1 cellular context compared by ENCODE assay signal in the genomic region with DNA sequence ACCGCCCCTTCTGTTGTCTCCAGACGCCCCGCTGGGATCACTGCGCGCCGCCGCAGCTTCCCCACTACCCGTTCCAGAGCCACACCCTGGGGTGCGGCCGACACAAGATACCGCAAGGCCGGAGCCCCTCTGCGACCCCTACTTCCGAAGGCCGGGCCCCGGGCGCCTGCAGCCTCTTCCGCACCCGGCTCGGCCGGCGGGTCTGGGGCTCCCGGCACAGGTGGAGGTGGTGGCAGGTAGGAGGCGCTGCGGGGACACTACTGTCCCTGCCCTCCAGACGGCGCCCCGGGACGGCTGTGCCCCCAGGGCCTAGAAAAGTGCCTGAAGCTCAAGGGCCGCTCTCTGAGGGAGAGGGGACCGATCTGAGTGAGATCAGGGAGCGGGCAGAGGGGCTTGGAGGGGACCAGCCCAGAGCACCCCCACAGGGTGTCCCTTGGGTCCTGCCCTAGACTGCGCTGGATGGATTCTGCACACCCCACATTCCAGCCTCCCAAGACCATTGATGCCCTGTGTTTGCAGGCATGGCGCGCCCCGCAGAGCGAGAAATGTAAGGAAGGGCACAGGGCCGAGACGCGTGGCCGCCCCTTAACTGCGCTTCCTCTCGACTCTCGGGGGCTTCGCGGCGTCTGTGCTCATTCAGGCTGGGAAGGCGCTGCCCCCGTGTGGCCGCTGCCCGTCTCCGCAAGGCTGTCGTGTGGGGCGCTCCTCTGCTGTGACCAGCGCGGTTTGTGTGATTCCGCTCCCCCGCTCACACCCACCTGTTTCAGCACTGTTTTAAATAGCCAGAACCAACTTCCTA.
A peak's percentile ranks its signal among the peaks of the same experiment; 100 is the strongest.
TF ChIP-seq lines count a peak whose summit lies in the region.

No MANE protein-coding gene starts in this region.

TF ChIP-seq in HepG2, 621 proteins besides CTCF, POLR2A, EP300 and RAD21 (continued from another document and continues in another):
- TF ChIP-seq, protein P1, sequence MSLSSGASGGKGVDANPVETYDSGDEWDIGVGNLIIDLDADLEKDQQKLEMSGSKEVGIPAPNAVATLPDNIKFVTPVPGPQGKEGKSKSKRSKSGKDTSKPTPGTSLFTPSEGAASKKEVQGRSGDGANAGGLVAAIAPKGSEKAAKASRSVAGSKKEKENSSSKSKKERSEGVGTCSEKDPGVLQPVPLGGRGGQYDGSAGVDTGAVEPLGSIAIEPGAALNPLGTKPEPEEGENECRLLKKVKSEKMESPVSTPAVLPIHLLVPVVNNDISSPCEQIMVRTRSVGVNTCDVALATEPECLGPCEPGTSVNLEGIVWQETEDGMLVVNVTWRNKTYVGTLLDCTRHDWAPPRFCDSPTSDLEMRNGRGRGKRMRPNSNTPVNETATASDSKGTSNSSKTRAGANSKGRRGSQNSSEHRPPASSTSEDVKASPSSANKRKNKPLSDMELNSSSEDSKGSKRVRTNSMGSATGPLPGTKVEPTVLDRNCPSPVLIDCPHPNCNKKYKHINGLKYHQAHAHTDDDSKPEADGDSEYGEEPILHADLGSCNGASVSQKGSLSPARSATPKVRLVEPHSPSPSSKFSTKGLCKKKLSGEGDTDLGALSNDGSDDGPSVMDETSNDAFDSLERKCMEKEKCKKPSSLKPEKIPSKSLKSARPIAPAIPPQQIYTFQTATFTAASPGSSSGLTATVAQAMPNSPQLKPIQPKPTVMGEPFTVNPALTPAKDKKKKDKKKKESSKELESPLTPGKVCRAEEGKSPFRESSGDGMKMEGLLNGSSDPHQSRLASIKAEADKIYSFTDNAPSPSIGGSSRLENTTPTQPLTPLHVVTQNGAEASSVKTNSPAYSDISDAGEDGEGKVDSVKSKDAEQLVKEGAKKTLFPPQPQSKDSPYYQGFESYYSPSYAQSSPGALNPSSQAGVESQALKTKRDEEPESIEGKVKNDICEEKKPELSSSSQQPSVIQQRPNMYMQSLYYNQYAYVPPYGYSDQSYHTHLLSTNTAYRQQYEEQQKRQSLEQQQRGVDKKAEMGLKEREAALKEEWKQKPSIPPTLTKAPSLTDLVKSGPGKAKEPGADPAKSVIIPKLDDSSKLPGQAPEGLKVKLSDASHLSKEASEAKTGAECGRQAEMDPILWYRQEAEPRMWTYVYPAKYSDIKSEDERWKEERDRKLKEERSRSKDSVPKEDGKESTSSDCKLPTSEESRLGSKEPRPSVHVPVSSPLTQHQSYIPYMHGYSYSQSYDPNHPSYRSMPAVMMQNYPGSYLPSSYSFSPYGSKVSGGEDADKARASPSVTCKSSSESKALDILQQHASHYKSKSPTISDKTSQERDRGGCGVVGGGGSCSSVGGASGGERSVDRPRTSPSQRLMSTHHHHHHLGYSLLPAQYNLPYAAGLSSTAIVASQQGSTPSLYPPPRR (CRISPR knock-in tag; IDR thresholded peaks at IDR 0.05; ENCODE audit: borderline replicate concordance), result peak; percentile 55
- no peak for TF ChIP-seq SUZ12 (IDR thresholded peaks at IDR 0.05; ENCODE audit: low read depth, low read length)
- TF ChIP-seq ZFP41 (CRISPR knock-in tag; IDR thresholded peaks at IDR 0.05; ENCODE audit: borderline replicate concordance), result no peak
- TF ChIP-seq CREM (IDR thresholded peaks at IDR 0.05), result no peak
- no peak for TF ChIP-seq CREM (CRISPR knock-in tag; IDR thresholded peaks at IDR 0.05)
- TF ChIP-seq TGIF2 (CRISPR knock-in tag; IDR thresholded peaks at IDR 0.05), result peak; percentile 31; the same call in 1 of the 2 replicates
- TF ChIP-seq ZNF556 (CRISPR knock-in tag; IDR thresholded peaks at IDR 0.05; ENCODE audit: borderline replicate concordance), result peak; percentile 55
- TF ChIP-seq, protein P2, sequence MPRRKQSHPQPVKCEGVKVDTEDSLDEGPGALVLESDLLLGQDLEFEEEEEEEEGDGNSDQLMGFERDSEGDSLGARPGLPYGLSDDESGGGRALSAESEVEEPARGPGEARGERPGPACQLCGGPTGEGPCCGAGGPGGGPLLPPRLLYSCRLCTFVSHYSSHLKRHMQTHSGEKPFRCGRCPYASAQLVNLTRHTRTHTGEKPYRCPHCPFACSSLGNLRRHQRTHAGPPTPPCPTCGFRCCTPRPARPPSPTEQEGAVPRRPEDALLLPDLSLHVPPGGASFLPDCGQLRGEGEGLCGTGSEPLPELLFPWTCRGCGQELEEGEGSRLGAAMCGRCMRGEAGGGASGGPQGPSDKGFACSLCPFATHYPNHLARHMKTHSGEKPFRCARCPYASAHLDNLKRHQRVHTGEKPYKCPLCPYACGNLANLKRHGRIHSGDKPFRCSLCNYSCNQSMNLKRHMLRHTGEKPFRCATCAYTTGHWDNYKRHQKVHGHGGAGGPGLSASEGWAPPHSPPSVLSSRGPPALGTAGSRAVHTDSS (CRISPR knock-in tag; conservative IDR thresholded peaks at IDR 0.05), result no peak
- TF ChIP-seq, protein P3, sequence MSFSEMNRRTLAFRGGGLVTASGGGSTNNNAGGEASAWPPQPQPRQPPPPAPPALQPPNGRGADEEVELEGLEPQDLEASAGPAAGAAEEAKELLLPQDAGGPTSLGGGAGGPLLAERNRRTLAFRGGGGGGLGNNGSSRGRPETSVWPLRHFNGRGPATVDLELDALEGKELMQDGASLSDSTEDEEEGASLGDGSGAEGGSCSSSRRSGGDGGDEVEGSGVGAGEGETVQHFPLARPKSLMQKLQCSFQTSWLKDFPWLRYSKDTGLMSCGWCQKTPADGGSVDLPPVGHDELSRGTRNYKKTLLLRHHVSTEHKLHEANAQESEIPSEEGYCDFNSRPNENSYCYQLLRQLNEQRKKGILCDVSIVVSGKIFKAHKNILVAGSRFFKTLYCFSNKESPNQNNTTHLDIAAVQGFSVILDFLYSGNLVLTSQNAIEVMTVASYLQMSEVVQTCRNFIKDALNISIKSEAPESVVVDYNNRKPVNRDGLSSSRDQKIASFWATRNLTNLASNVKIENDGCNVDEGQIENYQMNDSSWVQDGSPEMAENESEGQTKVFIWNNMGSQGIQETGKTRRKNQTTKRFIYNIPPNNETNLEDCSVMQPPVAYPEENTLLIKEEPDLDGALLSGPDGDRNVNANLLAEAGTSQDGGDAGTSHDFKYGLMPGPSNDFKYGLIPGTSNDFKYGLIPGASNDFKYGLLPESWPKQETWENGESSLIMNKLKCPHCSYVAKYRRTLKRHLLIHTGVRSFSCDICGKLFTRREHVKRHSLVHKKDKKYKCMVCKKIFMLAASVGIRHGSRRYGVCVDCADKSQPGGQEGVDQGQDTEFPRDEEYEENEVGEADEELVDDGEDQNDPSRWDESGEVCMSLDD (CRISPR knock-in tag; IDR thresholded peaks at IDR 0.05; ENCODE audit: borderline replicate concordance), result peak; percentile 43; the same call in 1 of the 2 replicates
- peak; percentile 28; the same call in 1 of the 2 replicates for TF ChIP-seq ZNF749 (CRISPR knock-in tag; IDR thresholded peaks at IDR 0.05; ENCODE audit: borderline replicate concordance)
- no peak for TF ChIP-seq NPAS2 (CRISPR knock-in tag; IDR thresholded peaks at IDR 0.05; ENCODE audit: borderline replicate concordance)
- TF ChIP-seq, protein P4, sequence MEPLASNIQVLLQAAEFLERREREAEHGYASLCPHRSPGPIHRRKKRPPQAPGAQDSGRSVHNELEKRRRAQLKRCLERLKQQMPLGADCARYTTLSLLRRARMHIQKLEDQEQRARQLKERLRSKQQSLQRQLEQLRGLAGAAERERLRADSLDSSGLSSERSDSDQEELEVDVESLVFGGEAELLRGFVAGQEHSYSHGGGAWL (CRISPR knock-in tag; IDR thresholded peaks at IDR 0.05), result 0 out of 2 replicates have a peak, but pooled peaks have one; percentile 47
- TF ChIP-seq FOSL2 (CRISPR knock-in tag; IDR thresholded peaks at IDR 0.05), result peak; percentile 42; the same call in 1 of the 2 replicates
- peak; percentile 94 for TF ChIP-seq KDM2A (CRISPR knock-in tag; IDR thresholded peaks at IDR 0.05; ENCODE audit: borderline replicate concordance, low read depth)
- TF ChIP-seq ZNF441 (CRISPR knock-in tag; IDR thresholded peaks at IDR 0.05; ENCODE audit: borderline replicate concordance), result peak; percentile 17; the same call in 1 of the 2 replicates
- TF ChIP-seq ZNF891 (CRISPR knock-in tag; IDR thresholded peaks at IDR 0.05), result peak; percentile 52; the same call in 1 of the 2 replicates
- no peak for TF ChIP-seq PAF1 (CRISPR knock-in tag; IDR thresholded peaks at IDR 0.05)
- TF ChIP-seq ZBTB3 (CRISPR knock-in tag; IDR thresholded peaks at IDR 0.05; ENCODE audit: borderline replicate concordance, low read depth), result no peak
- TF ChIP-seq KLF11 (CRISPR knock-in tag; IDR thresholded peaks at IDR 0.05), result peak; percentile 64; the same call in 1 of the 2 replicates
- TF ChIP-seq, protein P5, sequence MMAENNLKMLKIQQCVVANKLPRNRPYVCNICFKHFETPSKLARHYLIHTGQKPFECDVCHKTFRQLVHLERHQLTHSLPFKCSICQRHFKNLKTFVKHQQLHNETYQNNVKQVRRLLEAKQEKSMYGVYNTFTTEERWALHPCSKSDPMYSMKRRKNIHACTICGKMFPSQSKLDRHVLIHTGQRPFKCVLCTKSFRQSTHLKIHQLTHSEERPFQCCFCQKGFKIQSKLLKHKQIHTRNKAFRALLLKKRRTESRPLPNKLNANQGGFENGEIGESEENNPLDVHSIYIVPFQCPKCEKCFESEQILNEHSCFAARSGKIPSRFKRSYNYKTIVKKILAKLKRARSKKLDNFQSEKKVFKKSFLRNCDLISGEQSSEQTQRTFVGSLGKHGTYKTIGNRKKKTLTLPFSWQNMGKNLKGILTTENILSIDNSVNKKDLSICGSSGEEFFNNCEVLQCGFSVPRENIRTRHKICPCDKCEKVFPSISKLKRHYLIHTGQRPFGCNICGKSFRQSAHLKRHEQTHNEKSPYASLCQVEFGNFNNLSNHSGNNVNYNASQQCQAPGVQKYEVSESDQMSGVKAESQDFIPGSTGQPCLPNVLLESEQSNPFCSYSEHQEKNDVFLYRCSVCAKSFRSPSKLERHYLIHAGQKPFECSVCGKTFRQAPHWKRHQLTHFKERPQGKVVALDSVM (CRISPR knock-in tag; IDR thresholded peaks at IDR 0.05), result no peak
- TF ChIP-seq, protein P6, sequence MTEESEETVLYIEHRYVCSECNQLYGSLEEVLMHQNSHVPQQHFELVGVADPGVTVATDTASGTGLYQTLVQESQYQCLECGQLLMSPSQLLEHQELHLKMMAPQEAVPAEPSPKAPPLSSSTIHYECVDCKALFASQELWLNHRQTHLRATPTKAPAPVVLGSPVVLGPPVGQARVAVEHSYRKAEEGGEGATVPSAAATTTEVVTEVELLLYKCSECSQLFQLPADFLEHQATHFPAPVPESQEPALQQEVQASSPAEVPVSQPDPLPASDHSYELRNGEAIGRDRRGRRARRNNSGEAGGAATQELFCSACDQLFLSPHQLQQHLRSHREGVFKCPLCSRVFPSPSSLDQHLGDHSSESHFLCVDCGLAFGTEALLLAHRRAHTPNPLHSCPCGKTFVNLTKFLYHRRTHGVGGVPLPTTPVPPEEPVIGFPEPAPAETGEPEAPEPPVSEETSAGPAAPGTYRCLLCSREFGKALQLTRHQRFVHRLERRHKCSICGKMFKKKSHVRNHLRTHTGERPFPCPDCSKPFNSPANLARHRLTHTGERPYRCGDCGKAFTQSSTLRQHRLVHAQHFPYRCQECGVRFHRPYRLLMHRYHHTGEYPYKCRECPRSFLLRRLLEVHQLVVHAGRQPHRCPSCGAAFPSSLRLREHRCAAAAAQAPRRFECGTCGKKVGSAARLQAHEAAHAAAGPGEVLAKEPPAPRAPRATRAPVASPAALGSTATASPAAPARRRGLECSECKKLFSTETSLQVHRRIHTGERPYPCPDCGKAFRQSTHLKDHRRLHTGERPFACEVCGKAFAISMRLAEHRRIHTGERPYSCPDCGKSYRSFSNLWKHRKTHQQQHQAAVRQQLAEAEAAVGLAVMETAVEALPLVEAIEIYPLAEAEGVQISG (CRISPR knock-in tag; IDR thresholded peaks at IDR 0.05), result peak; percentile 56; the same call in 1 of the 2 replicates
- 0 out of 2 replicates have a peak, but pooled peaks have one; percentile 31 for TF ChIP-seq ZNF792 (CRISPR knock-in tag; IDR thresholded peaks at IDR 0.05)
- TF ChIP-seq DPF2 (CRISPR knock-in tag; IDR thresholded peaks at IDR 0.05; ENCODE audit: borderline replicate concordance, low read depth), result peak; percentile 53; the same call in 1 of the 2 replicates
- 0 out of 2 replicates have a peak, but pooled peaks have one; percentile 24 for TF ChIP-seq CC2D1A (CRISPR knock-in tag; IDR thresholded peaks at IDR 0.05)
- TF ChIP-seq GTF3A (CRISPR knock-in tag; conservative IDR thresholded peaks at IDR 0.05), result peak; percentile 69; the same call in 1 of the 2 replicates
- TF ChIP-seq SMAD9 (CRISPR knock-in tag; IDR thresholded peaks at IDR 0.05), result no peak
- no peak for TF ChIP-seq ZNF260 (CRISPR knock-in tag; IDR thresholded peaks at IDR 0.05; ENCODE audit: borderline replicate concordance, low read depth)
- no peak for TF ChIP-seq SAFB2 (CRISPR knock-in tag; IDR thresholded peaks at IDR 0.05; ENCODE audit: borderline replicate concordance, low read depth)
- TF ChIP-seq, protein P7, sequence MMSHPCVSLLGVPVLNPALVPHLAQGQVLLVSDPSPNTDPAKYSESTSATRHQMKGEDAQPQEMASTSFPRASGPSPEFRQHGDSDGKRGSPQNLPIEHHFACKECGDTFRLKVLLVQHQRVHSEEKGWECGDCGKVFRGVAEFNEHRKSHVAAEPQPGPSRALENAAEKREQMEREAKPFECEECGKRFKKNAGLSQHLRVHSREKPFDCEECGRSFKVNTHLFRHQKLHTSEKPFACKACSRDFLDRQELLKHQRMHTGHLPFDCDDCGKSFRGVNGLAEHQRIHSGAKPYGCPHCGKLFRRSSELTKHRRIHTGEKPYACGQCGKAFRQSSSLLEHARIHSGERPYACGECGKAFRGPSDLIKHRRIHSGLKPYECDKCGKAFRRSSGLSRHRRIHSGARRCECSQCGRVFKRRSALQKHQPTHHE (CRISPR knock-in tag; IDR thresholded peaks at IDR 0.05; ENCODE audit: borderline replicate concordance), result no peak
- TF ChIP-seq, protein P8, sequence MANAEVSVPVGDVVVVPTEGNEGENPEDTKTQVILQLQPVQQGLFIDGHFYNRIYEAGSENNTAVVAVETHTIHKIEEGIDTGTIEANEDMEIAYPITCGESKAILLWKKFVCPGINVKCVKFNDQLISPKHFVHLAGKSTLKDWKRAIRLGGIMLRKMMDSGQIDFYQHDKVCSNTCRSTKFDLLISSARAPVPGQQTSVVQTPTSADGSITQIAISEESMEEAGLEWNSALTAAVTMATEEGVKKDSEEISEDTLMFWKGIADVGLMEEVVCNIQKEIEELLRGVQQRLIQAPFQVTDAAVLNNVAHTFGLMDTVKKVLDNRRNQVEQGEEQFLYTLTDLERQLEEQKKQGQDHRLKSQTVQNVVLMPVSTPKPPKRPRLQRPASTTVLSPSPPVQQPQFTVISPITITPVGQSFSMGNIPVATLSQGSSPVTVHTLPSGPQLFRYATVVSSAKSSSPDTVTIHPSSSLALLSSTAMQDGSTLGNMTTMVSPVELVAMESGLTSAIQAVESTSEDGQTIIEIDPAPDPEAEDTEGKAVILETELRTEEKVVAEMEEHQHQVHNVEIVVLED (CRISPR knock-in tag; IDR thresholded peaks at IDR 0.05; ENCODE audit: borderline replicate concordance), result no peak; the same call in 1 of the 2 replicates
- TF ChIP-seq ERF (CRISPR knock-in tag; IDR thresholded peaks at IDR 0.05), result peak; percentile 63
- 0 out of 2 replicates have a peak, but pooled peaks have one; percentile 22 for TF ChIP-seq NFYC (CRISPR knock-in tag; IDR thresholded peaks at IDR 0.05)
- TF ChIP-seq HCFC1 (IDR thresholded peaks at IDR 0.05; ENCODE audit: low read depth, low read length), result no peak
- TF ChIP-seq MBNL3 (CRISPR knock-in tag; conservative IDR thresholded peaks at IDR 0.05), result 0 out of 2 replicates have a peak, but pooled peaks have one; percentile 67
- no peak for TF ChIP-seq NR3C1 (CRISPR knock-in tag; IDR thresholded peaks at IDR 0.05)
- peak; percentile 63; the same call in 1 of the 2 replicates for TF ChIP-seq KMT2A (CRISPR knock-in tag; IDR thresholded peaks at IDR 0.05)
- TF ChIP-seq ETV5 (CRISPR knock-in tag; IDR thresholded peaks at IDR 0.05; ENCODE audit: borderline replicate concordance), result 0 out of 2 replicates have a peak, but pooled peaks have one; percentile 20
